1 cellular context compared by ENCODE assay signal in genomic region chr2:17545680-17546613, GRCh38.
A peak's percentile ranks its signal among the peaks of the same experiment; 100 is the strongest.
TF ChIP-seq lines count a peak whose summit lies in the region.

No MANE protein-coding gene starts in this region.

TF ChIP-seq in HepG2, 621 proteins besides CTCF, POLR2A, EP300 and RAD21 (continues in another document):
- TF ChIP-seq KLF15 (CRISPR knock-in tag; IDR thresholded peaks at IDR 0.05; ENCODE audit: borderline replicate concordance) (no peak), SIX1 (CRISPR knock-in tag; IDR thresholded peaks at IDR 0.05; ENCODE audit: borderline replicate concordance) (no peak), HNF4A (CRISPR knock-in tag; IDR thresholded peaks at IDR 0.05) (peak; percentile 62), ZNF18 (CRISPR knock-in tag; IDR thresholded peaks at IDR 0.05; ENCODE audit: insufficient replicate concordance) (no peak), GTF3A (CRISPR knock-in tag; conservative IDR thresholded peaks at IDR 0.05) (no peak), ZBTB49 (CRISPR knock-in tag; IDR thresholded peaks at IDR 0.05; ENCODE audit: borderline replicate concordance) (no peak), ZBTB3 (CRISPR knock-in tag; IDR thresholded peaks at IDR 0.05; ENCODE audit: borderline replicate concordance, low read depth) (no peak), ATAD3A (CRISPR knock-in tag; IDR thresholded peaks at IDR 0.05) (no peak), ZNF746 (CRISPR knock-in tag; IDR thresholded peaks at IDR 0.05) (no peak), ZMAT3 (CRISPR knock-in tag; conservative IDR thresholded peaks at IDR 0.05) (no peak), ZNF136 (CRISPR knock-in tag; IDR thresholded peaks at IDR 0.05; ENCODE audit: low read depth) (no peak), BHLHE40 (IDR thresholded peaks at IDR 0.05; ENCODE audit: low read length) (no peak), HOXA7 (CRISPR knock-in tag; IDR thresholded peaks at IDR 0.05) (no peak), ETV5 (CRISPR knock-in tag; IDR thresholded peaks at IDR 0.05; ENCODE audit: borderline replicate concordance) (no peak), TERF1 (CRISPR knock-in tag; IDR thresholded peaks at IDR 0.05) (no peak), TOE1 (CRISPR knock-in tag; IDR thresholded peaks at IDR 0.05) (no peak; the same call in 1 of the 2 replicates), MTF2 (CRISPR knock-in tag; IDR thresholded peaks at IDR 0.05; ENCODE audit: borderline replicate concordance) (no peak), ZBTB14 (CRISPR knock-in tag; IDR thresholded peaks at IDR 0.05) (no peak), PHF5A (CRISPR knock-in tag; IDR thresholded peaks at IDR 0.05; ENCODE audit: low read depth, unreplicated experiment) (no peak), EED (CRISPR knock-in tag; IDR thresholded peaks at IDR 0.05) (no peak), KDM5B (CRISPR knock-in tag; IDR thresholded peaks at IDR 0.05; ENCODE audit: borderline replicate concordance) (no peak), THYN1 (CRISPR knock-in tag; IDR thresholded peaks at IDR 0.05; ENCODE audit: borderline replicate concordance, low read depth) (no peak), CEBPB (IDR thresholded peaks at IDR 0.05; ENCODE audit: borderline replicate concordance, low read depth, low read length) (no peak), ZMYM3 (CRISPR knock-in tag; IDR thresholded peaks at IDR 0.05) (no peak), NCOA2 (CRISPR knock-in tag; IDR thresholded peaks at IDR 0.05) (peak; percentile 72; the same call in 1 of the 2 replicates), ZNF768 (CRISPR knock-in tag; IDR thresholded peaks at IDR 0.05) (no peak), ARNTL (CRISPR knock-in tag; IDR thresholded peaks at IDR 0.05) (no peak), DNMT3B (CRISPR knock-in tag; conservative IDR thresholded peaks at IDR 0.05) (no peak), ZNF790 (CRISPR knock-in tag; IDR thresholded peaks at IDR 0.05; ENCODE audit: borderline replicate concordance) (no peak), CREB1 (IDR thresholded peaks at IDR 0.05) (no peak), CREB1 (CRISPR knock-in tag; IDR thresholded peaks at IDR 0.05) (peak; percentile 39; the same call in 1 of the 2 replicates), NAIF1 (CRISPR knock-in tag; IDR thresholded peaks at IDR 0.05; ENCODE audit: borderline replicate concordance) (no peak), ZNF615 (CRISPR knock-in tag; IDR thresholded peaks at IDR 0.05; ENCODE audit: borderline replicate concordance) (no peak), ZNF7 (CRISPR knock-in tag; IDR thresholded peaks at IDR 0.05) (no peak), PPARG (CRISPR knock-in tag; conservative IDR thresholded peaks at IDR 0.05) (0 out of 2 replicates have a peak, but pooled peaks have one; percentile 55), SOX6 (IDR thresholded peaks at IDR 0.05) (no peak), SOX6 (CRISPR knock-in tag; IDR thresholded peaks at IDR 0.05) (no peak; the same call in 1 of the 2 replicates), ZNF737 (CRISPR knock-in tag; IDR thresholded peaks at IDR 0.05; ENCODE audit: borderline replicate concordance) (no peak), ZNF33B (CRISPR knock-in tag; IDR thresholded peaks at IDR 0.05) (no peak), FOXP1 (IDR thresholded peaks at IDR 0.05) (no peak; the same call in 1 of the 2 replicates), FOXP1 (CRISPR knock-in tag; IDR thresholded peaks at IDR 0.05) (peak; percentile 62; the same call in 1 of the 2 replicates), ZNF619 (CRISPR knock-in tag; IDR thresholded peaks at IDR 0.05) (no peak), KMT2B (CRISPR knock-in tag; IDR thresholded peaks at IDR 0.05) (no peak), GTF2F1 (IDR thresholded peaks at IDR 0.05; ENCODE audit: low read length) (no peak), ESRRA (CRISPR knock-in tag; IDR thresholded peaks at IDR 0.05; ENCODE audit: low read depth) (0 out of 2 replicates have a peak, but pooled peaks have one; percentile 14), AGO1 (IDR thresholded peaks at IDR 0.05; ENCODE audit: low read depth, low read length, poor library complexity, severe bottlenecking) (no peak), SYNCRIP (IDR thresholded peaks at IDR 0.05; ENCODE audit: insufficient read depth, low read depth, low read length) (no peak), ZNF354B (CRISPR knock-in tag; IDR thresholded peaks at IDR 0.05) (no peak), ZNF569 (CRISPR knock-in tag; IDR thresholded peaks at IDR 0.05; ENCODE audit: borderline replicate concordance) (no peak), BCL6 (CRISPR knock-in tag; IDR thresholded peaks at IDR 0.05) (no peak), ZNF180 (CRISPR knock-in tag; IDR thresholded peaks at IDR 0.05; ENCODE audit: borderline replicate concordance, low read depth) (no peak), MAZ (IDR thresholded peaks at IDR 0.05; ENCODE audit: borderline replicate concordance, low read depth, low read length) (no peak), MAZ (CRISPR knock-in tag; IDR thresholded peaks at IDR 0.05; ENCODE audit: low read depth) (no peak), MED13 (CRISPR knock-in tag; IDR thresholded peaks at IDR 0.05) (no peak), GABPA (IDR thresholded peaks at IDR 0.05; ENCODE audit: low read depth, low read length) (no peak), GABPA (CRISPR knock-in tag; IDR thresholded peaks at IDR 0.05; ENCODE audit: low read depth) (peak; percentile 5; the same call in 1 of the 2 replicates)
- TF ChIP-seq, protein P1, sequence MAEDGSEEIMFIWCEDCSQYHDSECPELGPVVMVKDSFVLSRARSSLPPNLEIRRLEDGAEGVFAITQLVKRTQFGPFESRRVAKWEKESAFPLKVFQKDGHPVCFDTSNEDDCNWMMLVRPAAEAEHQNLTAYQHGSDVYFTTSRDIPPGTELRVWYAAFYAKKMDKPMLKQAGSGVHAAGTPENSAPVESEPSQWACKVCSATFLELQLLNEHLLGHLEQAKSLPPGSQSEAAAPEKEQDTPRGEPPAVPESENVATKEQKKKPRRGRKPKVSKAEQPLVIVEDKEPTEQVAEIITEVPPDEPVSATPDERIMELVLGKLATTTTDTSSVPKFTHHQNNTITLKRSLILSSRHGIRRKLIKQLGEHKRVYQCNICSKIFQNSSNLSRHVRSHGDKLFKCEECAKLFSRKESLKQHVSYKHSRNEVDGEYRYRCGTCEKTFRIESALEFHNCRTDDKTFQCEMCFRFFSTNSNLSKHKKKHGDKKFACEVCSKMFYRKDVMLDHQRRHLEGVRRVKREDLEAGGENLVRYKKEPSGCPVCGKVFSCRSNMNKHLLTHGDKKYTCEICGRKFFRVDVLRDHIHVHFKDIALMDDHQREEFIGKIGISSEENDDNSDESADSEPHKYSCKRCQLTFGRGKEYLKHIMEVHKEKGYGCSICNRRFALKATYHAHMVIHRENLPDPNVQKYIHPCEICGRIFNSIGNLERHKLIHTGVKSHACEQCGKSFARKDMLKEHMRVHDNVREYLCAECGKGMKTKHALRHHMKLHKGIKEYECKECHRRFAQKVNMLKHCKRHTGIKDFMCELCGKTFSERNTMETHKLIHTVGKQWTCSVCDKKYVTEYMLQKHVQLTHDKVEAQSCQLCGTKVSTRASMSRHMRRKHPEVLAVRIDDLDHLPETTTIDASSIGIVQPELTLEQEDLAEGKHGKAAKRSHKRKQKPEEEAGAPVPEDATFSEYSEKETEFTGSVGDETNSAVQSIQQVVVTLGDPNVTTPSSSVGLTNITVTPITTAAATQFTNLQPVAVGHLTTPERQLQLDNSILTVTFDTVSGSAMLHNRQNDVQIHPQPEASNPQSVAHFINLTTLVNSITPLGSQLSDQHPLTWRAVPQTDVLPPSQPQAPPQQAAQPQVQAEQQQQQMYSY (CRISPR knock-in tag; IDR thresholded peaks at IDR 0.05), result no peak; the same call in 1 of the 2 replicates
- TF ChIP-seq, protein P2, sequence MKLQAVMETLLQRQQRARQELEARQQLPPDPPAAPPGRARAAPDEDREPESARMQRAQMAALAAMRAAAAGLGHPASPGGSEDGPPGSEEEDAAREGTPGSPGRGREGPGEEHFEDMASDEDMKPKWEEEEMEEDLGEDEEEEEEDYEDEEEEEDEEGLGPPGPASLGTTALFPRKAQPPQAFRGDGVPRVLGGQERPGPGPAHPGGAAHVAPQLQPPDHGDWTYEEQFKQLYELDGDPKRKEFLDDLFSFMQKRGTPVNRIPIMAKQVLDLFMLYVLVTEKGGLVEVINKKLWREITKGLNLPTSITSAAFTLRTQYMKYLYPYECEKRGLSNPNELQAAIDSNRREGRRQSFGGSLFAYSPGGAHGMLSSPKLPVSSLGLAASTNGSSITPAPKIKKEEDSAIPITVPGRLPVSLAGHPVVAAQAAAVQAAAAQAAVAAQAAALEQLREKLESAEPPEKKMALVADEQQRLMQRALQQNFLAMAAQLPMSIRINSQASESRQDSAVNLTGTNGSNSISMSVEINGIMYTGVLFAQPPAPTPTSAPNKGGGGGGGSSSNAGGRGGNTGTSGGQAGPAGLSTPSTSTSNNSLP (IDR thresholded peaks at IDR 0.05; ENCODE audit: low read depth, low read length), result peak; percentile 71
- TF ChIP-seq, protein P3, sequence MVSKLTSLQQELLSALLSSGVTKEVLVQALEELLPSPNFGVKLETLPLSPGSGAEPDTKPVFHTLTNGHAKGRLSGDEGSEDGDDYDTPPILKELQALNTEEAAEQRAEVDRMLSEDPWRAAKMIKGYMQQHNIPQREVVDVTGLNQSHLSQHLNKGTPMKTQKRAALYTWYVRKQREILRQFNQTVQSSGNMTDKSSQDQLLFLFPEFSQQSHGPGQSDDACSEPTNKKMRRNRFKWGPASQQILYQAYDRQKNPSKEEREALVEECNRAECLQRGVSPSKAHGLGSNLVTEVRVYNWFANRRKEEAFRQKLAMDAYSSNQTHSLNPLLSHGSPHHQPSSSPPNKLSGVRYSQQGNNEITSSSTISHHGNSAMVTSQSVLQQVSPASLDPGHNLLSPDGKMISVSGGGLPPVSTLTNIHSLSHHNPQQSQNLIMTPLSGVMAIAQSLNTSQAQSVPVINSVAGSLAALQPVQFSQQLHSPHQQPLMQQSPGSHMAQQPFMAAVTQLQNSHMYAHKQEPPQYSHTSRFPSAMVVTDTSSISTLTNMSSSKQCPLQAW (CRISPR knock-in tag; IDR thresholded peaks at IDR 0.05), result no peak
- TF ChIP-seq, protein P4, sequence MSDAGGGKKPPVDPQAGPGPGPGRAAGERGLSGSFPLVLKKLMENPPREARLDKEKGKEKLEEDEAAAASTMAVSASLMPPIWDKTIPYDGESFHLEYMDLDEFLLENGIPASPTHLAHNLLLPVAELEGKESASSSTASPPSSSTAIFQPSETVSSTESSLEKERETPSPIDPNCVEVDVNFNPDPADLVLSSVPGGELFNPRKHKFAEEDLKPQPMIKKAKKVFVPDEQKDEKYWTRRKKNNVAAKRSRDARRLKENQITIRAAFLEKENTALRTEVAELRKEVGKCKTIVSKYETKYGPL (CRISPR knock-in tag; IDR thresholded peaks at IDR 0.05), result no peak
- TF ChIP-seq, protein P5, sequence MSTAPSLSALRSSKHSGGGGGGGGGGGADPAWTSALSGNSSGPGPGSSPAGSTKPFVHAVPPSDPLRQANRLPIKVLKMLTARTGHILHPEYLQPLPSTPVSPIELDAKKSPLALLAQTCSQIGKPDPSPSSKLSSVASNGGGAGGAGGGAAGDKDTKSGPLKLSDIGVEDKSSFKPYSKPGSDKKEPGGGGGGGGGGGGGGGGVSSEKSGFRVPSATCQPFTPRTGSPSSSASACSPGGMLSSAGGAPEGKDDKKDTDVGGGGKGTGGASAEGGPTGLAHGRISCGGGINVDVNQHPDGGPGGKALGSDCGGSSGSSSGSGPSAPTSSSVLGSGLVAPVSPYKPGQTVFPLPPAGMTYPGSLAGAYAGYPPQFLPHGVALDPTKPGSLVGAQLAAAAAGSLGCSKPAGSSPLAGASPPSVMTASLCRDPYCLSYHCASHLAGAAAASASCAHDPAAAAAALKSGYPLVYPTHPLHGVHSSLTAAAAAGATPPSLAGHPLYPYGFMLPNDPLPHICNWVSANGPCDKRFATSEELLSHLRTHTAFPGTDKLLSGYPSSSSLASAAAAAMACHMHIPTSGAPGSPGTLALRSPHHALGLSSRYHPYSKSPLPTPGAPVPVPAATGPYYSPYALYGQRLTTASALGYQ (CRISPR knock-in tag; IDR thresholded peaks at IDR 0.05), result no peak; the same call in 1 of the 2 replicates
